17 cellular contexts compared by ENCODE assay signal in genomic region chr6:90072501-90072900, GRCh38.
DNase-seq lines count a peak whose midpoint lies in the region; ATAC-seq and TF ChIP-seq lines count a peak whose summit lies in the region.
"Had no signal": no experiment of that assay in that cellular context is flagged by ENCODE, and none has a peak within 500 bp of the region (broad histone marks: within the 10 kb centered on the region; RNA-seq: fewer than 3 reads in every experiment).

No MANE protein-coding gene starts in this region.

- intact Hi-C loops in activated naive CD4-positive, alpha-beta T cell treated with anti-CD3 and anti-CD28 coated beads for 36 hours (cut with micrococcal nuclease): loop anchor here (1.0 kb wide), 1 partner anchor 23 kb away; no protein-coding TSS in a partner anchor
- intact Hi-C loops in mucosa of descending colon (cut with DNase I, micrococcal nuclease): no loop called here

- H3K9me3 ChIP-seq in mucosa of descending colon (no peaks in the 10 kb centered on the region), osteoblast (ENCODE audit: low read depth, low read length) (no peaks in the 10 kb centered on the region)
- H3K9me3 ChIP-seq: transverse colon had no signal

- no peaks in the 10 kb centered on the region for H3K79me2 ChIP-seq in osteoblast (ENCODE audit: insufficient read depth, low read length)

- H3K36me3 Mint-ChIP-seq in activated naive CD4-positive, alpha-beta T cell treated with anti-CD3 and anti-CD28 coated beads for 36 hours (ENCODE audit: low read depth): peaks cover 46% of the 10 kb centered on the region
- peaks cover 74% of the 10 kb centered on the region for H3K36me3 Mint-ChIP-seq in activated CD8-positive, alpha-beta T cell treated with anti-CD3 and anti-CD28 coated beads, Interleukin-2, amount 10 ng/mL, durations not matched to agents 7 days and 5 days (ENCODE audit: low read depth)

- no peak overlapping the region for H3K27ac ChIP-seq in osteoblast (ENCODE audit: low read depth, low read length)
- H3K27ac ChIP-seq: transverse colon had no signal

- CTCF ChIA-PET in activated naive CD4-positive, alpha-beta T cell treated with anti-CD3 and anti-CD28 coated beads for 36 hours (lab: Charles Lee): interaction anchor here (0.7 to 2.1 kb wide), 5 partner anchors 9 to 405 kb away, joined by 3 to 6 read pairs (median 3); no protein-coding TSS in a partner anchor
- CTCF ChIA-PET in activated CD8-positive, alpha-beta T cell treated with anti-CD3 and anti-CD28 coated beads, Interleukin-2, amount 10 ng/mL, durations not matched to agents 7 days and 5 days (lab: Charles Lee): interaction anchor here (0.6 to 5.2 kb wide), 12 partner anchors 10 to 402 kb away, joined by 3 to 28 read pairs (median 4); no protein-coding TSS in a partner anchor

- H3K4me3 Mint-ChIP-seq in activated naive CD4-positive, alpha-beta T cell treated with anti-CD3 and anti-CD28 coated beads for 36 hours: peak overlapping the region; percentile 65
- H3K4me3 Mint-ChIP-seq in activated CD8-positive, alpha-beta T cell treated with anti-CD3 and anti-CD28 coated beads, Interleukin-2, amount 10 ng/mL, durations not matched to agents 7 days and 5 days: peak overlapping the region; percentile 44
- H3K4me3 Mint-ChIP-seq in stimulated activated naive CD8-positive, alpha-beta T cell treated with anti-CD3 and anti-CD28 coated beads, Interleukin-15, amount 100 ng/mL, for 72 hours: peak overlapping the region; percentile 74 to 82
- H3K4me3 Mint-ChIP-seq: central memory CD8-positive, alpha-beta T cell had no signal

- H3K9me3 Mint-ChIP-seq in activated naive CD4-positive, alpha-beta T cell treated with anti-CD3 and anti-CD28 coated beads for 36 hours: no peaks in the 10 kb centered on the region
- no peaks in the 10 kb centered on the region for H3K9me3 Mint-ChIP-seq in activated CD8-positive, alpha-beta T cell treated with anti-CD3 and anti-CD28 coated beads, Interleukin-2, amount 10 ng/mL, durations not matched to agents 7 days and 5 days (ENCODE audit: insufficient read depth)
- no peaks in the 10 kb centered on the region for H3K9me3 Mint-ChIP-seq in stimulated activated naive CD8-positive, alpha-beta T cell treated with anti-CD3 and anti-CD28 coated beads, Interleukin-15, amount 100 ng/mL, for 72 hours
- H3K9me3 Mint-ChIP-seq: central memory CD8-positive, alpha-beta T cell had no signal

- ATAC-seq in activated CD8-positive, alpha-beta T cell treated with anti-CD3 and anti-CD28 coated beads, Interleukin-2, amount 10 ng/mL, durations not matched to agents 7 days and 5 days: no peak
- peak; percentile 51 for ATAC-seq in stimulated activated naive CD8-positive, alpha-beta T cell treated with anti-CD3 and anti-CD28 coated beads, Interleukin-15, amount 100 ng/mL, for 72 hours
- ATAC-seq in mucosa of descending colon: no peak
- ATAC-seq: right cardiac atrium, Right ventricle myocardium inferior had no signal

- H3K27ac Mint-ChIP-seq in activated naive CD4-positive, alpha-beta T cell treated with anti-CD3 and anti-CD28 coated beads for 36 hours: peak overlapping the region; percentile 94
- H3K27ac Mint-ChIP-seq in activated CD8-positive, alpha-beta T cell treated with anti-CD3 and anti-CD28 coated beads, Interleukin-2, amount 10 ng/mL, durations not matched to agents 7 days and 5 days: peak overlapping the region; percentile 73
- H3K27ac Mint-ChIP-seq in stimulated activated naive CD8-positive, alpha-beta T cell treated with anti-CD3 and anti-CD28 coated beads, Interleukin-15, amount 100 ng/mL, for 72 hours: peak overlapping the region; percentile 88 to 89

- H3K4me1 Mint-ChIP-seq in activated naive CD4-positive, alpha-beta T cell treated with anti-CD3 and anti-CD28 coated beads for 36 hours (ENCODE audit: low read depth): peaks cover 99% of the 10 kb centered on the region
- H3K4me1 Mint-ChIP-seq in activated CD8-positive, alpha-beta T cell treated with anti-CD3 and anti-CD28 coated beads, Interleukin-2, amount 10 ng/mL, durations not matched to agents 7 days and 5 days (ENCODE audit: low read depth): peaks cover 88% of the 10 kb centered on the region
- H3K4me1 Mint-ChIP-seq in stimulated activated naive CD8-positive, alpha-beta T cell treated with anti-CD3 and anti-CD28 coated beads, Interleukin-15, amount 100 ng/mL, for 72 hours: peaks cover 96% of the 10 kb centered on the region

- H4K20me1 ChIP-seq in osteoblast (ENCODE audit: insufficient read depth, low read length): no peaks in the 10 kb centered on the region

- H3K4me1 ChIP-seq in mucosa of descending colon (ENCODE audit: low read depth): no peaks in the 10 kb centered on the region
- H3K4me1 ChIP-seq in osteoblast (ENCODE audit: insufficient read depth, low read length): peaks cover 12% of the 10 kb centered on the region
- H3K4me1 ChIP-seq: transverse colon had no signal

- peak; percentile 60 for DNase-seq in activated naive CD4-positive, alpha-beta T cell treated with anti-CD3 and anti-CD28 coated beads for 36 hours
- DNase-seq in activated naive CD4-positive, alpha-beta T cell (lab: John Stamatoyannopoulos, UW): no peak
- DNase-seq in activated CD8-positive, alpha-beta T cell treated with anti-CD3 and anti-CD28 coated beads, Interleukin-2, amount 10 ng/mL, durations not matched to agents 7 days and 5 days: no peak
- DNase-seq in epithelial cell of esophagus (ENCODE audit: low read depth) (peak; percentile 46), mucosa of descending colon (no peak), osteoblast (ENCODE audit: insufficient read length, low spot score, missing footprints) (no peak), NCI-H524 (lab: John Stamatoyannopoulos, UW) (no peak)
- DNase-seq in stimulated activated naive CD8-positive, alpha-beta T cell treated with anti-CD3 and anti-CD28 coated beads, Interleukin-15, amount 100 ng/mL, for 72 hours: no peak
- DNase-seq: activated CD4-positive, CD25-positive, alpha-beta regulatory T cell; amniotic stem cell; NCI-H1417 treated with DMSO at 0.1 percent for 48 hours; occipital lobe; right cardiac atrium; stimulated activated CD4-positive, alpha-beta T cell treated with anti-CD3 and anti-CD28 coated beads, Interleukin-15, amount 100 ng/mL, for 24 hours; transverse colon had no signal

- POLR2A ChIA-PET in activated CD8-positive, alpha-beta T cell treated with anti-CD3 and anti-CD28 coated beads, Interleukin-2, amount 10 ng/mL, durations not matched to agents 7 days and 5 days (lab: Charles Lee): interaction anchor here (0.6 to 1.0 kb wide), 4 partner anchors 10 to 145 kb away, joined by 3 to 6 read pairs (median 3); no protein-coding TSS in a partner anchor

- no peaks in the 10 kb centered on the region for H3K27me3 Mint-ChIP-seq in activated naive CD4-positive, alpha-beta T cell treated with anti-CD3 and anti-CD28 coated beads for 36 hours (ENCODE audit: low read depth)
- no peaks in the 10 kb centered on the region for H3K27me3 Mint-ChIP-seq in activated CD8-positive, alpha-beta T cell treated with anti-CD3 and anti-CD28 coated beads, Interleukin-2, amount 10 ng/mL, durations not matched to agents 7 days and 5 days (ENCODE audit: low read depth)
- no peaks in the 10 kb centered on the region for H3K27me3 Mint-ChIP-seq in stimulated activated naive CD8-positive, alpha-beta T cell treated with anti-CD3 and anti-CD28 coated beads, Interleukin-15, amount 100 ng/mL, for 72 hours

- H3K36me3 ChIP-seq in mucosa of descending colon (ENCODE audit: low read depth) (no peaks in the 10 kb centered on the region), osteoblast (ENCODE audit: insufficient read depth, low read length) (no peaks in the 10 kb centered on the region)
- H3K36me3 ChIP-seq: transverse colon had no signal

- no peak overlapping the region for H2AFZ ChIP-seq in osteoblast (ENCODE audit: low read length)

- peaks cover 12% of the 10 kb centered on the region for H3K27me3 ChIP-seq in osteoblast (ENCODE audit: insufficient read depth, low read length)
- H3K27me3 ChIP-seq: transverse colon had no signal

- no peak overlapping the region for H3K4me2 ChIP-seq in osteoblast (ENCODE audit: insufficient read depth, low read length)

- no peak for TF ChIP-seq CTCF in epithelial cell of esophagus (IDR thresholded peaks at IDR 0.05; ENCODE audit: insufficient read depth, low read depth, low read length, missing control alignments)
- no peak for TF ChIP-seq CTCF in mucosa of descending colon (IDR thresholded peaks at IDR 0.05)
- no peak for TF ChIP-seq CTCF in osteoblast (IDR thresholded peaks at IDR 0.05; ENCODE audit: extremely low read depth, low read depth, low read length)

- no peak overlapping the region for H3K4me3 ChIP-seq in epithelial cell of esophagus (ENCODE audit: low read length)
- H3K4me3 ChIP-seq in mucosa of descending colon: no peak overlapping the region
- no peak overlapping the region for H3K4me3 ChIP-seq in osteoblast (ENCODE audit: insufficient read depth, low read length)
- H3K4me3 ChIP-seq: transverse colon had no signal

Comparison
In these comparisons a context has a peak if more than half of its experiments do, and no peak if none do; other contexts are left out.
1. DNase-seq: peak in activated naive CD4-positive, alpha-beta T cell treated with anti-CD3 and anti-CD28 coated beads for 36 hours (single experiment) and epithelial cell of esophagus (single experiment); none in activated naive CD4-positive, alpha-beta T cell (0 of 4), activated CD8-positive, alpha-beta T cell treated with anti-CD3 and anti-CD28 coated beads, Interleukin-2, amount 10 ng/mL, durations not matched to agents 7 days and 5 days (single experiment), stimulated activated naive CD8-positive, alpha-beta T cell treated with anti-CD3 and anti-CD28 coated beads, Interleukin-15, amount 100 ng/mL, for 72 hours (0 of 2), mucosa of descending colon (0 of 3), osteoblast (single experiment) and NCI-H524 (0 of 2).
2. Peak in every context shown above with its lines, with median percentiles within 50 percentile points of each other: H3K27ac Mint-ChIP-seq and H3K4me3 Mint-ChIP-seq.